ENCODE assay signal across 1 cellular context in the genomic region with DNA sequence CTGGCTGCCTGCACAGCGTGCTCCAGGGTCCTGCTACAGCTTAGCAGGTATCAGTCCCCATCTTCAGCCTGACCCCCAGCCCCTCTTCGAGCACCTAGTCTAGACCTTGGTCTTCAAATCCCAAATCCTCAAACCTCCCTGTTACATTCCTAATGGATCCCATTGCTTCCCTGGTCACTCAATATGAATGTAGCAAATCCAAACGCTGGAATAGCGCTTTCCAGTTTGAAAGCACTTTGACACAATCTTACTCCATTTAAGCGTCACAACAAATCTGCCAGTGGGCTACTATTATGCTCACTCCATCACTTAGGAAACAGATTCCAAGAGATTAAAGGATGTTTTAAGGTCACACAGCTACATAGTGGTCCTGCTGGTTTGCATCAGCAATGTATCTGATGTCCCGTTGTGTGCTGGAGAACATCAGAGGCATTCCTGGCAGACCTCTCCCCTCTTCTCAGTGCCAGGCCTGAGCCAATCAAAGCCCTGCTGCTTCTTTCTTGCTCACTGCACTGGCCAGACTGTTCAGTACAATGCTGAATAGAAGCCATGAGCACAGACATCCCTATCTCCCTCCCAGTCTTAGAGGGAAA.
A peak's percentile ranks its signal among the peaks of the same experiment; 100 is the strongest.
TF ChIP-seq lines count a peak whose summit lies in the region.

No MANE protein-coding gene starts in this region.

TF ChIP-seq in H1, 55 proteins besides CTCF, POLR2A, EP300 and RAD21:
- no peak for TF ChIP-seq KDM5A (IDR thresholded peaks at IDR 0.05; ENCODE audit: low read length)
- TF ChIP-seq TEAD4 (IDR thresholded peaks at IDR 0.05; ENCODE audit: low read depth, low read length): peak; percentile 80
TF ChIP-seq in H1: peak in this region for 1.
